In the genomic region with DNA sequence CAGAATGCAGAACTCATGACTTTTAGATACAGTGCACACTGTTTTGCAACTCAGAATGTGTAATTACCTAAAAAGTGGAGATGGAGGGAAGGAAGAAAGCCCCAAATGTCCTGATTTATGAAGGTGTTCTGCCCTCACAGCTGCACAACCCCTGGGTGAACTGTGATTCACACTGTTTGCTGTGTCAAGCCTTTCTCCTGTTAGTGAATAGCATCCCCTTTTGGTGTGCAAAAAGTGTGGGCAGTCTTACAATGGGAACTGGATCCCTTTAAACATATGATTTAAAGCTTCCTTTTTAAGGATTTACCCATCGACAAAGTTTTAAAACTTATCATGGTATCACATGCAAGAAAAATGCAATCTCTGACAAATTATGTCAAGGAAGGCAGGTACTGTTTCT, we compare ENCODE assay signal across 13 cellular contexts.
DNase-seq lines count a peak whose midpoint lies in the region; ATAC-seq and TF ChIP-seq lines count a peak whose summit lies in the region.
"Had no signal": no experiment of that assay in that cellular context is flagged by ENCODE, and none has a peak within 500 bp of the region (broad histone marks: within the 10 kb centered on the region; RNA-seq: fewer than 3 reads in every experiment).

No MANE protein-coding gene starts in this region.

- H3K9me2 ChIP-seq in HCT116 (ENCODE audit: insufficient read depth) = no peaks in the 10 kb centered on the region

- ATAC-seq in HCT116 (no peak), GM18873 (IDR thresholded peaks at IDR 0.05; ENCODE audit: low FRiP score, unreplicated experiment) (no peak)
- ATAC-seq in activated CD8-positive, alpha-beta memory T cell treated with anti-CD3 and anti-CD28 coated beads, Interleukin-2, amount 10 ng/mL, durations not matched to agents 7 days and 5 days = no peak
- ATAC-seq: right cardiac atrium had no signal

- no peaks in the 10 kb centered on the region for H3K9me3 Mint-ChIP-seq in osteocyte (ENCODE audit: unreplicated experiment)
- peaks cover 6% of the 10 kb centered on the region for H3K9me3 Mint-ChIP-seq in activated CD8-positive, alpha-beta memory T cell treated with anti-CD3 and anti-CD28 coated beads, Interleukin-2, amount 10 ng/mL, durations not matched to agents 7 days and 5 days (ENCODE audit: low read depth)

- CTCF ChIA-PET in HCT116 (lab: Charles Lee) = no interaction called here
- CTCF ChIA-PET in activated CD8-positive, alpha-beta memory T cell treated with anti-CD3 and anti-CD28 coated beads, Interleukin-2, amount 10 ng/mL, durations not matched to agents 7 days and 5 days (lab: Charles Lee) = no interaction called here

- intact Hi-C loops in HCT116 (cut with micrococcal nuclease) = no loop called here

- H3K36me3 ChIP-seq in HCT116 (ENCODE audit: control insufficient read depth in 1 of 2, insufficient read depth in 2 of 2, low read length in 2 of 2) = no peaks in the 10 kb centered on the region

- no peaks in the 10 kb centered on the region for H4K20me1 ChIP-seq in HCT116 (ENCODE audit: insufficient read depth)

- DNase-seq in HCT116 (ENCODE audit: low read depth, low spot score) = no peak
- peak; percentile 14 for DNase-seq in RKO (ENCODE audit: low spot score)
- DNase-seq in epithelial cell of proximal tubule (ENCODE audit: low read depth) = no peak
- no peak for DNase-seq in osteocyte (ENCODE audit: extremely low spot score, unreplicated experiment)
- no peak for DNase-seq in activated CD8-positive, alpha-beta memory T cell treated with anti-CD3 and anti-CD28 coated beads, Interleukin-2, amount 10 ng/mL, durations not matched to agents 7 days and 5 days
- no peak for DNase-seq in DMS153 treated with DMSO at 0.1 percent for 48 hours (lab: John Stamatoyannopoulos, UW; ENCODE audit: unreplicated experiment)
- DNase-seq in GM13977 (ENCODE audit: low spot score) = no peak
- DNase-seq: C1 segment of cervical spinal cord, dermis blood vessel endothelial cell, NCI-H2171, right cardiac atrium had no signal

- H3K4me1 ChIP-seq in HCT116 (ENCODE audit: control insufficient read depth in 1 of 2, insufficient read depth in 2 of 2, low read length in 2 of 2) = no peaks in the 10 kb centered on the region

- H3K4me3 Mint-ChIP-seq in osteocyte (ENCODE audit: unreplicated experiment) = no peak overlapping the region
- H3K4me3 Mint-ChIP-seq in activated CD8-positive, alpha-beta memory T cell treated with anti-CD3 and anti-CD28 coated beads, Interleukin-2, amount 10 ng/mL, durations not matched to agents 7 days and 5 days = no peak overlapping the region
- H3K4me3 Mint-ChIP-seq: activated naive CD8-positive, alpha-beta T cell had no signal

- RAD21 ChIA-PET in HCT116 (lab: Charles Lee; ENCODE audit: low non-redundant PET in 1 of 2, low total read pairs in 2 of 2, uncharacterized antibody in 2 of 2, unreplicated experiment in 2 of 2) = no interaction called here

- H2AFZ ChIP-seq in HCT116 (ENCODE audit: low read depth, low read length, poor library complexity, severe bottlenecking) = no peak overlapping the region

- no peaks in the 10 kb centered on the region for H3K27me3 Mint-ChIP-seq in osteocyte (ENCODE audit: unreplicated experiment)
- no peaks in the 10 kb centered on the region for H3K27me3 Mint-ChIP-seq in activated CD8-positive, alpha-beta memory T cell treated with anti-CD3 and anti-CD28 coated beads, Interleukin-2, amount 10 ng/mL, durations not matched to agents 7 days and 5 days
- H3K27me3 Mint-ChIP-seq: activated naive CD8-positive, alpha-beta T cell had no signal

- peaks cover 6% of the 10 kb centered on the region for H3K36me3 Mint-ChIP-seq in osteocyte (ENCODE audit: unreplicated experiment)
- H3K36me3 Mint-ChIP-seq in activated CD8-positive, alpha-beta memory T cell treated with anti-CD3 and anti-CD28 coated beads, Interleukin-2, amount 10 ng/mL, durations not matched to agents 7 days and 5 days = no peaks in the 10 kb centered on the region
- H3K36me3 Mint-ChIP-seq: activated naive CD8-positive, alpha-beta T cell had no signal

- no peak overlapping the region for H3K9ac ChIP-seq in HCT116 (ENCODE audit: low read length)

- BruUV-seq in HCT116 (replicated peaks; lab: Mats Ljungman, UMichigan) = no TSS peak

- no peak for TF ChIP-seq POLR2A in HCT116 (IDR thresholded peaks at IDR 0.05; ENCODE audit: borderline replicate concordance, extremely low read depth, insufficient read depth, insufficient read length)

- H3K4me2 ChIP-seq in HCT116 (ENCODE audit: low read length) = no peak overlapping the region

- H3K27ac Mint-ChIP-seq in osteocyte (ENCODE audit: unreplicated experiment) = peak overlapping the region; percentile 57
- no peak overlapping the region for H3K27ac Mint-ChIP-seq in activated CD8-positive, alpha-beta memory T cell treated with anti-CD3 and anti-CD28 coated beads, Interleukin-2, amount 10 ng/mL, durations not matched to agents 7 days and 5 days
- H3K27ac Mint-ChIP-seq: activated naive CD8-positive, alpha-beta T cell had no signal

- H3K79me2 ChIP-seq in HCT116 (ENCODE audit: insufficient read depth, low read length) = no peaks in the 10 kb centered on the region

- H3K4me3 ChIP-seq in HCT116 (replicated peaks in 1 of 2; ENCODE audit: low read depth in 1 of 2, low read length in 2 of 2) (no peak overlapping the region), epithelial cell of proximal tubule (ENCODE audit: low read depth, low read length) (no peak overlapping the region)

- peak; percentile 19; the same call in 1 of the 2 replicates for TF ChIP-seq RAD21 in HCT116 (IDR thresholded peaks at IDR 0.05; ENCODE audit: low read depth)

- POLR2A ChIA-PET in HCT116 (lab: Charles Lee) = no interaction called here

- no peak overlapping the region for H3K27ac ChIP-seq in HCT116 (ENCODE audit: low read depth, low read length)

- no peaks in the 10 kb centered on the region for H3K27me3 ChIP-seq in HCT116 (ENCODE audit: insufficient read depth, low read length)

- H3K9me3 ChIP-seq in HCT116 (ENCODE audit: control insufficient read depth in 1 of 2, insufficient read depth in 1 of 2, low read depth in 1 of 2, low read length in 2 of 2) = no peaks in the 10 kb centered on the region; a peak in 1 of 4 replicates

- peaks cover 61% of the 10 kb centered on the region for H3K4me1 Mint-ChIP-seq in osteocyte (ENCODE audit: unreplicated experiment)
- no peaks in the 10 kb centered on the region for H3K4me1 Mint-ChIP-seq in activated CD8-positive, alpha-beta memory T cell treated with anti-CD3 and anti-CD28 coated beads, Interleukin-2, amount 10 ng/mL, durations not matched to agents 7 days and 5 days

- in situ Hi-C loops in GM13977 (cut with MboI; ENCODE audit: low pct_unique_long_range_greater_than_20kb, low sequenced_read_pairs, unreplicated experiment) = no loop called here

- no peak for TF ChIP-seq CTCF in HCT116 (IDR thresholded peaks at IDR 0.05 in 2 of 3, conservative IDR thresholded peaks at IDR 0.05 in 1 of 3; ENCODE audit: borderline replicate concordance in 1 of 3, insufficient read depth in 1 of 3, low read depth in 2 of 3, low read length in 2 of 3)
- peak; percentile 79 for TF ChIP-seq CTCF in epithelial cell of proximal tubule (conservative IDR thresholded peaks at IDR 0.05; ENCODE audit: low read depth, low read length)
- peak; percentile 79 for TF ChIP-seq CTCF in osteocyte (IDR thresholded peaks at IDR 0.05)
- TF ChIP-seq CTCF in GM13977 (IDR thresholded peaks at IDR 0.05; ENCODE audit: extremely low read depth, insufficient read depth, missing control alignments) = no peak

TF ChIP-seq in HCT116, 20 proteins besides CTCF, POLR2A, EP300 and RAD21:
- no peak for TF ChIP-seq ZFX (IDR thresholded peaks at IDR 0.05)
- TF ChIP-seq ATF3 (IDR thresholded peaks at IDR 0.05) = no peak
- TF ChIP-seq ELF1 (IDR thresholded peaks at IDR 0.05; ENCODE audit: borderline replicate concordance, low read depth) = no peak
- TF ChIP-seq EGR1 (IDR thresholded peaks at IDR 0.05; ENCODE audit: low read depth) = no peak
- TF ChIP-seq EZH2 (IDR thresholded peaks at IDR 0.05) = no peak
- no peak for TF ChIP-seq TCF7L2 (IDR thresholded peaks at IDR 0.05; ENCODE audit: borderline replicate concordance, extremely low read depth, insufficient read depth, insufficient read length)
- no peak for TF ChIP-seq JUND (IDR thresholded peaks at IDR 0.05)
- no peak for TF ChIP-seq MAX (IDR thresholded peaks at IDR 0.05)
- TF ChIP-seq ZNF274 (IDR thresholded peaks at IDR 0.05; ENCODE audit: low read depth, low read length) = no peak
- no peak for TF ChIP-seq SRF (IDR thresholded peaks at IDR 0.05; ENCODE audit: low read depth)
- no peak for TF ChIP-seq POLR2AphosphoS5 (IDR thresholded peaks at IDR 0.05; ENCODE audit: low read depth, low read length)
- no peak for TF ChIP-seq CEBPB (IDR thresholded peaks at IDR 0.05; ENCODE audit: low read depth)
- no peak for TF ChIP-seq CBX3 (IDR thresholded peaks at IDR 0.05; ENCODE audit: low read depth)
- TF ChIP-seq EZH2phosphoT487 (IDR thresholded peaks at IDR 0.05; ENCODE audit: borderline replicate concordance) = no peak
- TF ChIP-seq SIN3A (IDR thresholded peaks at IDR 0.05; ENCODE audit: low read depth) = no peak
- no peak for TF ChIP-seq SP1 (IDR thresholded peaks at IDR 0.05; ENCODE audit: low read depth)
- TF ChIP-seq YY1 (IDR thresholded peaks at IDR 0.05; ENCODE audit: extremely low read depth, insufficient replicate concordance, low read depth, low read length) = no peak
- TF ChIP-seq, protein P1, sequence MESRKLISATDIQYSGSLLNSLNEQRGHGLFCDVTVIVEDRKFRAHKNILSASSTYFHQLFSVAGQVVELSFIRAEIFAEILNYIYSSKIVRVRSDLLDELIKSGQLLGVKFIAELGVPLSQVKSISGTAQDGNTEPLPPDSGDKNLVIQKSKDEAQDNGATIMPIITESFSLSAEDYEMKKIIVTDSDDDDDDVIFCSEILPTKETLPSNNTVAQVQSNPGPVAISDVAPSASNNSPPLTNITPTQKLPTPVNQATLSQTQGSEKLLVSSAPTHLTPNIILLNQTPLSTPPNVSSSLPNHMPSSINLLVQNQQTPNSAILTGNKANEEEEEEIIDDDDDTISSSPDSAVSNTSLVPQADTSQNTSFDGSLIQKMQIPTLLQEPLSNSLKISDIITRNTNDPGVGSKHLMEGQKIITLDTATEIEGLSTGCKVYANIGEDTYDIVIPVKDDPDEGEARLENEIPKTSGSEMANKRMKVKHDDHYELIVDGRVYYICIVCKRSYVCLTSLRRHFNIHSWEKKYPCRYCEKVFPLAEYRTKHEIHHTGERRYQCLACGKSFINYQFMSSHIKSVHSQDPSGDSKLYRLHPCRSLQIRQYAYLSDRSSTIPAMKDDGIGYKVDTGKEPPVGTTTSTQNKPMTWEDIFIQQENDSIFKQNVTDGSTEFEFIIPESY (IDR thresholded peaks at IDR 0.05; ENCODE audit: extremely low read depth, insufficient replicate concordance, low read length) = no peak

Comparison
In these comparisons a context has a peak if more than half of its experiments do, and no peak if none do; other contexts are left out.
1. CTCF ChIP-seq: peak in epithelial cell of proximal tubule (single experiment) and osteocyte (single experiment); none in HCT116 (0 of 3) and GM13977 (single experiment).